In the genomic region with DNA sequence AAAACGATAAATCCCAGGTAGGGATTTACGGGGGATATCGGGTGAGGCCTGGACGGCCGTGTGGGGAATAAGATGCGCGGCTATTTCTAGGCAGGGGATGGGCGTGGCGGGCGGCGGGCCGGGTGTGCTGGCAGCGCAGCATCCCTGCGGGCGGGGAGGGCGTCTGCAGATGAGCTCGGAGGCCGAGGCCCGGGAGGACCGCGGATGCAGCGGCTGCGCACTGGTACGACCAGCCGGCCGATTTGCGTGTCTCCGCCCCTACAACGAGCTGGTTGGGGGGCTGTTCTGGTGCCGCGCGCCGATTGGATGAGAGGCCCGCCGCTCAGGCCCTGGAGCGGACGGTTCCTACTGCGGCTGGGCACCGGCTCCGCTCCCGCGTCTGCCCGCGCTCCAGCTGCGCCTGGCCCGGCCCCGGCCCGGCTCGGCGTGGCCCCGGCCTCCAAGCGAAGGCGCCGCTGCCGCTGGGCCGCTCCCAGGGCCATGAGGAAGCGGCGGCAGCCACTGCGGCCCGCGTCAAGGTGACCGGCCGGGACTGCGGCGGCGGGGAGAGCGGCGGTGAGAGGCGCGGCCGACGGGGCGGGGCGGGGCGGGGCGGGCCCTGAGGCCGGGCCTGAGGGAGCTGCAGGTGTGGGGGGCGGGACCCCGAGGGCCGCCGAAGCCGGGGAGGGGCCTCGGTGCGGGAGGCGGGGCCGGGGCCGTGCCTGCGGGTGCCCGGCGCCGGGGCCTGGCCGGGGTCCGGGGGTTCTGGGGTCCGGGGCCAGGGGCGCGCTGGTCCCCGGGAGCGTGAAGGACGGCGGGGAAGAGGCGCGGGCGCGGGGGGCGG, we compare ENCODE assay signal across 1 cellular context.
A peak's percentile ranks its signal among the peaks of the same experiment; 100 is the strongest.
TF ChIP-seq lines count a peak whose summit lies in the region.

A gene with protein sequence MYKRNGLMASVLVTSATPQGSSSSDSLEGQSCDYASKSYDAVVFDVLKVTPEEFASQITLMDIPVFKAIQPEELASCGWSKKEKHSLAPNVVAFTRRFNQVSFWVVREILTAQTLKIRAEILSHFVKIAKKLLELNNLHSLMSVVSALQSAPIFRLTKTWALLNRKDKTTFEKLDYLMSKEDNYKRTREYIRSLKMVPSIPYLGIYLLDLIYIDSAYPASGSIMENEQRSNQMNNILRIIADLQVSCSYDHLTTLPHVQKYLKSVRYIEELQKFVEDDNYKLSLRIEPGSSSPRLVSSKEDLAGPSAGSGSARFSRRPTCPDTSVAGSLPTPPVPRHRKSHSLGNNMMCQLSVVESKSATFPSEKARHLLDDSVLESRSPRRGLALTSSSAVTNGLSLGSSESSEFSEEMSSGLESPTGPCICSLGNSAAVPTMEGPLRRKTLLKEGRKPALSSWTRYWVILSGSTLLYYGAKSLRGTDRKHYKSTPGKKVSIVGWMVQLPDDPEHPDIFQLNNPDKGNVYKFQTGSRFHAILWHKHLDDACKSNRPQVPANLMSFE (plus strand): TSS at position 325 of the 823 bp plus-strand sequence. CDS start 47,508 bp downstream, outside the sequence.

TF ChIP-seq in K562, 482 proteins besides CTCF, POLR2A, EP300 and RAD21 (continued from another document and continues in another):
- TF ChIP-seq MYC (IDR thresholded peaks at IDR 0.05; ENCODE audit: low read depth, low read length) = no peak
- TF ChIP-seq MYC (CRISPR knock-in tag; IDR thresholded peaks at IDR 0.05; ENCODE audit: borderline replicate concordance, low read depth) = no peak
- TF ChIP-seq ZSCAN29 (IDR thresholded peaks at IDR 0.05) = no peak
- no peak for TF ChIP-seq TAF15 (IDR thresholded peaks at IDR 0.05; ENCODE audit: low read depth, low read length)
- TF ChIP-seq TEAD1 (CRISPR knock-in tag; IDR thresholded peaks at IDR 0.05) = no peak
- no peak for TF ChIP-seq MED1 (CRISPR knock-in tag; IDR thresholded peaks at IDR 0.05; ENCODE audit: borderline replicate concordance)
- TF ChIP-seq ZNF263 (CRISPR knock-in tag; IDR thresholded peaks at IDR 0.05; ENCODE audit: borderline replicate concordance) = peak; percentile 95
- TF ChIP-seq, protein P1, sequence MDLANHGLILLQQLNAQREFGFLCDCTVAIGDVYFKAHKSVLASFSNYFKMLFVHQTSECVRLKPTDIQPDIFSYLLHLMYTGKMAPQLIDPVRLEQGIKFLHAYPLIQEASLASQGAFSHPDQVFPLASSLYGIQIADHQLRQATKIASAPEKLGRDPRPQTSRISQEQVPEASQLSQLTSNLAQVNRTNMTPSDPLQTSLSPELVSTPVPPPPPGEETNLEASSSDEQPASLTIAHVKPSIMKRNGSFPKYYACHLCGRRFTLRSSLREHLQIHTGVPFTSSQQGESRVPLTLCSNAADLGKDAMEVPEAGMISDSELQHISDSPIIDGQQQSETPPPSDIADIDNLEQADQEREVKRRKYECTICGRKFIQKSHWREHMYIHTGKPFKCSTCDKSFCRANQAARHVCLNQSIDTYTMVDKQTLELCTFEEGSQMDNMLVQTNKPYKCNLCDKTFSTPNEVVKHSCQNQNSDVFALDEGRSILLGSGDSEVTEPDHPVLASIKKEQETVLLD (IDR thresholded peaks at IDR 0.05) = no peak
- no peak for TF ChIP-seq SMARCB1 (IDR thresholded peaks at IDR 0.05; ENCODE audit: insufficient read length, low read depth)
- TF ChIP-seq, protein P2, sequence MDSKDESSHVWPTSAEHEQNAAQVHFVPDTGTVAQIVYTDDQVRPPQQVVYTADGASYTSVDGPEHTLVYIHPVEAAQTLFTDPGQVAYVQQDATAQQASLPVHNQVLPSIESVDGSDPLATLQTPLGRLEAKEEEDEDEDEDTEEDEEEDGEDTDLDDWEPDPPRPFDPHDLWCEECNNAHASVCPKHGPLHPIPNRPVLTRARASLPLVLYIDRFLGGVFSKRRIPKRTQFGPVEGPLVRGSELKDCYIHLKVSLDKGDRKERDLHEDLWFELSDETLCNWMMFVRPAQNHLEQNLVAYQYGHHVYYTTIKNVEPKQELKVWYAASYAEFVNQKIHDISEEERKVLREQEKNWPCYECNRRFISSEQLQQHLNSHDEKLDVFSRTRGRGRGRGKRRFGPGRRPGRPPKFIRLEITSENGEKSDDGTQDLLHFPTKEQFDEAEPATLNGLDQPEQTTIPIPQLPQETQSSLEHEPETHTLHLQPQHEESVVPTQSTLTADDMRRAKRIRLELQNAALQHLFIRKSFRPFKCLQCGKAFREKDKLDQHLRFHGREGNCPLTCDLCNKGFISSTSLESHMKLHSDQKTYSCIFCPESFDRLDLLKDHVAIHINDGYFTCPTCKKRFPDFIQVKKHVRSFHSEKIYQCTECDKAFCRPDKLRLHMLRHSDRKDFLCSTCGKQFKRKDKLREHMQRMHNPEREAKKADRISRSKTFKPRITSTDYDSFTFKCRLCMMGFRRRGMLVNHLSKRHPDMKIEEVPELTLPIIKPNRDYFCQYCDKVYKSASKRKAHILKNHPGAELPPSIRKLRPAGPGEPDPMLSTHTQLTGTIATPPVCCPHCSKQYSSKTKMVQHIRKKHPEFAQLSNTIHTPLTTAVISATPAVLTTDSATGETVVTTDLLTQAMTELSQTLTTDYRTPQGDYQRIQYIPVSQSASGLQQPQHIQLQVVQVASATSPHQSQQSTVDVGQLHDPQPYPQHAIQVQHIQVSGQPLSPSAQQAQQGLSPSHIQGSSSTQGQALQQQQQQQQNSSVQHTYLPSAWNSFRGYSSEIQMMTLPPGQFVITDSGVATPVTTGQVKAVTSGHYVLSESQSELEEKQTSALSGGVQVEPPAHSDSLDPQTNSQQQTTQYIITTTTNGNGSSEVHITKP (IDR thresholded peaks at IDR 0.05; ENCODE audit: partially characterized antibody) = no peak
- peak; percentile 67 for TF ChIP-seq NEUROD1 (IDR thresholded peaks at IDR 0.05; ENCODE audit: borderline replicate concordance, low read depth, low read length, partially characterized antibody)
- peak; percentile 54 for TF ChIP-seq CCNT2 (IDR thresholded peaks at IDR 0.05; ENCODE audit: borderline replicate concordance, extremely low read depth, insufficient read length, low read depth, low read length)
- TF ChIP-seq, protein P3, sequence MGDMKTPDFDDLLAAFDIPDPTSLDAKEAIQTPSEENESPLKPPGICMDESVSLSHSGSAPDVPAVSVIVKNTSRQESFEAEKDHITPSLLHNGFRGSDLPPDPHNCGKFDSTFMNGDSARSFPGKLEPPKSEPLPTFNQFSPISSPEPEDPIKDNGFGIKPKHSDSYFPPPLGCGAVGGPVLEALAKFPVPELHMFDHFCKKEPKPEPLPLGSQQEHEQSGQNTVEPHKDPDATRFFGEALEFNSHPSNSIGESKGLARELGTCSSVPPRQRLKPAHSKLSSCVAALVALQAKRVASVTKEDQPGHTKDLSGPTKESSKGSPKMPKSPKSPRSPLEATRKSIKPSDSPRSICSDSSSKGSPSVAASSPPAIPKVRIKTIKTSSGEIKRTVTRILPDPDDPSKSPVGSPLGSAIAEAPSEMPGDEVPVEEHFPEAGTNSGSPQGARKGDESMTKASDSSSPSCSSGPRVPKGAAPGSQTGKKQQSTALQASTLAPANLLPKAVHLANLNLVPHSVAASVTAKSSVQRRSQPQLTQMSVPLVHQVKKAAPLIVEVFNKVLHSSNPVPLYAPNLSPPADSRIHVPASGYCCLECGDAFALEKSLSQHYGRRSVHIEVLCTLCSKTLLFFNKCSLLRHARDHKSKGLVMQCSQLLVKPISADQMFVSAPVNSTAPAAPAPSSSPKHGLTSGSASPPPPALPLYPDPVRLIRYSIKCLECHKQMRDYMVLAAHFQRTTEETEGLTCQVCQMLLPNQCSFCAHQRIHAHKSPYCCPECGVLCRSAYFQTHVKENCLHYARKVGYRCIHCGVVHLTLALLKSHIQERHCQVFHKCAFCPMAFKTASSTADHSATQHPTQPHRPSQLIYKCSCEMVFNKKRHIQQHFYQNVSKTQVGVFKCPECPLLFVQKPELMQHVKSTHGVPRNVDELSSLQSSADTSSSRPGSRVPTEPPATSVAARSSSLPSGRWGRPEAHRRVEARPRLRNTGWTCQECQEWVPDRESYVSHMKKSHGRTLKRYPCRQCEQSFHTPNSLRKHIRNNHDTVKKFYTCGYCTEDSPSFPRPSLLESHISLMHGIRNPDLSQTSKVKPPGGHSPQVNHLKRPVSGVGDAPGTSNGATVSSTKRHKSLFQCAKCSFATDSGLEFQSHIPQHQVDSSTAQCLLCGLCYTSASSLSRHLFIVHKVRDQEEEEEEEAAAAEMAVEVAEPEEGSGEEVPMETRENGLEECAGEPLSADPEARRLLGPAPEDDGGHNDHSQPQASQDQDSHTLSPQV (IDR thresholded peaks at IDR 0.05) = no peak
- no peak for TF ChIP-seq ILK (tag; IDR thresholded peaks at IDR 0.05; ENCODE audit: borderline replicate concordance, low read depth)
- TF ChIP-seq NCOR1 (IDR thresholded peaks at IDR 0.05) = no peak
- TF ChIP-seq, protein P4, sequence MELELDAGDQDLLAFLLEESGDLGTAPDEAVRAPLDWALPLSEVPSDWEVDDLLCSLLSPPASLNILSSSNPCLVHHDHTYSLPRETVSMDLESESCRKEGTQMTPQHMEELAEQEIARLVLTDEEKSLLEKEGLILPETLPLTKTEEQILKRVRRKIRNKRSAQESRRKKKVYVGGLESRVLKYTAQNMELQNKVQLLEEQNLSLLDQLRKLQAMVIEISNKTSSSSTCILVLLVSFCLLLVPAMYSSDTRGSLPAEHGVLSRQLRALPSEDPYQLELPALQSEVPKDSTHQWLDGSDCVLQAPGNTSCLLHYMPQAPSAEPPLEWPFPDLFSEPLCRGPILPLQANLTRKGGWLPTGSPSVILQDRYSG (tag; conservative IDR thresholded peaks at IDR 0.05; ENCODE audit: low read depth) = no peak
- TF ChIP-seq, protein P5, sequence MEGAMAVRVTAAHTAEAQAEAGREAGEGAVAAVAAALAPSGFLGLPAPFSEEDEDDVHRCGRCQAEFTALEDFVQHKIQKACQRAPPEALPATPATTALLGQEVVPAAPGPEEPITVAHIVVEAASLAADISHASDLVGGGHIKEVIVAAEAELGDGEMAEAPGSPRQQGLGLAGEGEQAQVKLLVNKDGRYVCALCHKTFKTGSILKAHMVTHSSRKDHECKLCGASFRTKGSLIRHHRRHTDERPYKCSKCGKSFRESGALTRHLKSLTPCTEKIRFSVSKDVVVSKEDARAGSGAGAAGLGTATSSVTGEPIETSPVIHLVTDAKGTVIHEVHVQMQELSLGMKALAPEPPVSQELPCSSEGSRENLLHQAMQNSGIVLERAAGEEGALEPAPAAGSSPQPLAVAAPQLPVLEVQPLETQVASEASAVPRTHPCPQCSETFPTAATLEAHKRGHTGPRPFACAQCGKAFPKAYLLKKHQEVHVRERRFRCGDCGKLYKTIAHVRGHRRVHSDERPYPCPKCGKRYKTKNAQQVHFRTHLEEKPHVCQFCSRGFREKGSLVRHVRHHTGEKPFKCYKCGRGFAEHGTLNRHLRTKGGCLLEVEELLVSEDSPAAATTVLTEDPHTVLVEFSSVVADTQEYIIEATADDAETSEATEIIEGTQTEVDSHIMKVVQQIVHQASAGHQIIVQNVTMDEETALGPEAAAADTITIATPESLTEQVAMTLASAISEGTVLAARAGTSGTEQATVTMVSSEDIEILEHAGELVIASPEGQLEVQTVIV (CRISPR knock-in tag; IDR thresholded peaks at IDR 0.05; ENCODE audit: borderline replicate concordance) = no peak
- TF ChIP-seq MTF1 (CRISPR knock-in tag; IDR thresholded peaks at IDR 0.05; ENCODE audit: borderline replicate concordance) = no peak
- no peak for TF ChIP-seq RBM22 (IDR thresholded peaks at IDR 0.05; ENCODE audit: low read depth, low read length, poor library complexity, severe bottlenecking)
- TF ChIP-seq, protein P6, sequence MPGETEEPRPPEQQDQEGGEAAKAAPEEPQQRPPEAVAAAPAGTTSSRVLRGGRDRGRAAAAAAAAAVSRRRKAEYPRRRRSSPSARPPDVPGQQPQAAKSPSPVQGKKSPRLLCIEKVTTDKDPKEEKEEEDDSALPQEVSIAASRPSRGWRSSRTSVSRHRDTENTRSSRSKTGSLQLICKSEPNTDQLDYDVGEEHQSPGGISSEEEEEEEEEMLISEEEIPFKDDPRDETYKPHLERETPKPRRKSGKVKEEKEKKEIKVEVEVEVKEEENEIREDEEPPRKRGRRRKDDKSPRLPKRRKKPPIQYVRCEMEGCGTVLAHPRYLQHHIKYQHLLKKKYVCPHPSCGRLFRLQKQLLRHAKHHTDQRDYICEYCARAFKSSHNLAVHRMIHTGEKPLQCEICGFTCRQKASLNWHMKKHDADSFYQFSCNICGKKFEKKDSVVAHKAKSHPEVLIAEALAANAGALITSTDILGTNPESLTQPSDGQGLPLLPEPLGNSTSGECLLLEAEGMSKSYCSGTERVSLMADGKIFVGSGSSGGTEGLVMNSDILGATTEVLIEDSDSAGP (CRISPR knock-in tag; IDR thresholded peaks at IDR 0.05) = no peak
- TF ChIP-seq, protein P7, sequence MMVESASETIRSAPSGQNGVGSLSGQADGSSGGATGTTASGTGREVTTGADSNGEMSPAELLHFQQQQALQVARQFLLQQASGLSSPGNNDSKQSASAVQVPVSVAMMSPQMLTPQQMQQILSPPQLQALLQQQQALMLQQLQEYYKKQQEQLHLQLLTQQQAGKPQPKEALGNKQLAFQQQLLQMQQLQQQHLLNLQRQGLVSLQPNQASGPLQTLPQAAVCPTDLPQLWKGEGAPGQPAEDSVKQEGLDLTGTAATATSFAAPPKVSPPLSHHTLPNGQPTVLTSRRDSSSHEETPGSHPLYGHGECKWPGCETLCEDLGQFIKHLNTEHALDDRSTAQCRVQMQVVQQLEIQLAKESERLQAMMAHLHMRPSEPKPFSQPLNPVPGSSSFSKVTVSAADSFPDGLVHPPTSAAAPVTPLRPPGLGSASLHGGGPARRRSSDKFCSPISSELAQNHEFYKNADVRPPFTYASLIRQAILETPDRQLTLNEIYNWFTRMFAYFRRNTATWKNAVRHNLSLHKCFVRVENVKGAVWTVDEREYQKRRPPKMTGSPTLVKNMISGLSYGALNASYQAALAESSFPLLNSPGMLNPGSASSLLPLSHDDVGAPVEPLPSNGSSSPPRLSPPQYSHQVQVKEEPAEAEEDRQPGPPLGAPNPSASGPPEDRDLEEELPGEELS (CRISPR knock-in tag; IDR thresholded peaks at IDR 0.05; ENCODE audit: borderline replicate concordance) = no peak
- TF ChIP-seq, protein P8, sequence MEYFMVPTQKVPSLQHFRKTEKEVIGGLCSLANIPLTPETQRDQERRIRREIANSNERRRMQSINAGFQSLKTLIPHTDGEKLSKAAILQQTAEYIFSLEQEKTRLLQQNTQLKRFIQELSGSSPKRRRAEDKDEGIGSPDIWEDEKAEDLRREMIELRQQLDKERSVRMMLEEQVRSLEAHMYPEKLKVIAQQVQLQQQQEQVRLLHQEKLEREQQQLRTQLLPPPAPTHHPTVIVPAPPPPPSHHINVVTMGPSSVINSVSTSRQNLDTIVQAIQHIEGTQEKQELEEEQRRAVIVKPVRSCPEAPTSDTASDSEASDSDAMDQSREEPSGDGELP (CRISPR knock-in tag; IDR thresholded peaks at IDR 0.05; ENCODE audit: borderline replicate concordance) = peak; percentile 43; the same call in 1 of the 2 replicates
- TF ChIP-seq DMBX1 (CRISPR knock-in tag; IDR thresholded peaks at IDR 0.05; ENCODE audit: borderline replicate concordance) = no peak
- no peak for TF ChIP-seq ZNF212 (CRISPR knock-in tag; IDR thresholded peaks at IDR 0.05)
- no peak for TF ChIP-seq POLR2H (tag; IDR thresholded peaks at IDR 0.05; ENCODE audit: low read depth)
- TF ChIP-seq KLF10 (CRISPR knock-in tag; IDR thresholded peaks at IDR 0.05) = no peak
- no peak for TF ChIP-seq NR2C2 (CRISPR knock-in tag; IDR thresholded peaks at IDR 0.05)
- no peak for TF ChIP-seq NR2C2 (tag; IDR thresholded peaks at IDR 0.05)
- TF ChIP-seq COPS2 (conservative IDR thresholded peaks at IDR 0.05) = no peak
- TF ChIP-seq GTF2A2 (tag; IDR thresholded peaks at IDR 0.05) = no peak
- TF ChIP-seq, protein P9, sequence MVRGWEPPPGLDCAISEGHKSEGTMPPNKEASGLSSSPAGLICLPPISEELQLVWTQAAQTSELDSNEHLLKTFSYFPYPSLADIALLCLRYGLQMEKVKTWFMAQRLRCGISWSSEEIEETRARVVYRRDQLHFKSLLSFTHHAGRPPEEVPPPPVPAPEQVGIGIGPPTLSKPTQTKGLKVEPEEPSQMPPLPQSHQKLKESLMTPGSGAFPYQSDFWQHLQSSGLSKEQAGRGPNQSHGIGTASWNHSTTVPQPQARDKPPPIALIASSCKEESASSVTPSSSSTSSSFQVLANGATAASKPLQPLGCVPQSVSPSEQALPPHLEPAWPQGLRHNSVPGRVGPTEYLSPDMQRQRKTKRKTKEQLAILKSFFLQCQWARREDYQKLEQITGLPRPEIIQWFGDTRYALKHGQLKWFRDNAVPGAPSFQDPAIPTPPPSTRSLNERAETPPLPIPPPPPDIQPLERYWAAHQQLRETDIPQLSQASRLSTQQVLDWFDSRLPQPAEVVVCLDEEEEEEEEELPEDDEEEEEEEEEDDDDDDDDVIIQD (CRISPR knock-in tag; IDR thresholded peaks at IDR 0.05) = no peak
